In genomic region chr6:132969188-132969587, GRCh38 we compare ENCODE assay signal across 21 cellular contexts.
"Had no signal": no experiment of that assay in that cellular context is flagged by ENCODE, and none has a peak within 500 bp of the region (broad histone marks: within the 10 kb centered on the region; RNA-seq: fewer than 3 reads in every experiment).

No MANE protein-coding gene starts in this region.

- H3K4me1 ChIP-seq: ascending aorta, esophagus squamous epithelium, testis, upper lobe of right lung had no signal

- H3K4me3 Mint-ChIP-seq: activated naive CD4-positive, alpha-beta T cell treated with anti-CD3 and anti-CD28 coated beads for 36 hours; naive thymus-derived CD8-positive, alpha-beta T cell; T-helper 2 cell treated with Interferon-gamma antibody and Interleukin-4, amounts not matched to agents 5 μg/mL and 100 μg/mL, for 36 hours had no signal

- ATAC-seq: activated CD4-positive, CD25-positive, alpha-beta regulatory T cell treated with anti-CD3 and anti-CD28 coated beads, Interleukin-2, amount 50 U/mL, for 24 hours; naive thymus-derived CD8-positive, alpha-beta T cell; upper lobe of right lung had no signal

- H3K27me3 ChIP-seq: ascending aorta, dorsolateral prefrontal cortex, esophagus squamous epithelium, stomach, testis, upper lobe of right lung had no signal

- DNase-seq: activated CD4-positive, alpha-beta T cell treated with anti-CD3 and anti-CD28 coated beads, Interleukin-2, amount 50 U/mL, for 48 hours; activated naive CD4-positive, alpha-beta T cell treated with anti-CD3 and anti-CD28 coated beads for 36 hours; esophagus squamous epithelium; foreskin melanocyte; head of caudate nucleus; kidney glomerular epithelial cell; mesenchymal stem cell; naive thymus-derived CD8-positive, alpha-beta T cell; nucleus accumbens; retina; stimulated activated CD4-positive, alpha-beta T cell treated with anti-CD3 and anti-CD28 coated beads, Interleukin-12 subunit alpha, Interleukin-12 subunit beta, amount 100 ng/mL, for 4 hours; stimulated activated CD4-positive, alpha-beta T cell treated with anti-CD3 and anti-CD28 coated beads, Interleukin-2, amount 100 ng/mL, for 24 hours; stomach; testis; upper lobe of right lung had no signal

- H3K36me3 ChIP-seq: ascending aorta, cardiac muscle cell, esophagus squamous epithelium, stomach, upper lobe of right lung had no signal

- H3K4me1 Mint-ChIP-seq: naive thymus-derived CD8-positive, alpha-beta T cell had no signal

- H3K9me3 ChIP-seq: ascending aorta, esophagus squamous epithelium, stomach, testis, upper lobe of right lung had no signal

- H3K4me3 ChIP-seq: ascending aorta, cardiac muscle cell, dorsolateral prefrontal cortex, esophagus squamous epithelium, stomach, testis, upper lobe of right lung had no signal

- H3K27ac Mint-ChIP-seq: activated naive CD4-positive, alpha-beta T cell treated with anti-CD3 and anti-CD28 coated beads for 36 hours; activated T-helper 2 cell treated with anti-CD3 and anti-CD28 coated beads, Interferon-gamma antibody, Interleukin-2, Interleukin-4, amounts not matched to agents 10 μg/mL and 5 μg/mL and 100 μg/mL, durations not matched to agents 14 hours and 24 hours and 36 hours; naive thymus-derived CD8-positive, alpha-beta T cell; T-helper 2 cell treated with Interferon-gamma antibody and Interleukin-4, amounts not matched to agents 5 μg/mL and 100 μg/mL, for 36 hours had no signal

- H3K27ac ChIP-seq: ascending aorta, cardiac muscle cell, dorsolateral prefrontal cortex, esophagus squamous epithelium, stomach, testis, upper lobe of right lung had no signal

- H3K36me3 Mint-ChIP-seq: naive thymus-derived CD8-positive, alpha-beta T cell had no signal

- H3K9me3 Mint-ChIP-seq: activated naive CD4-positive, alpha-beta T cell treated with anti-CD3 and anti-CD28 coated beads for 36 hours; activated T-helper 2 cell treated with anti-CD3 and anti-CD28 coated beads, Interferon-gamma antibody, Interleukin-2, Interleukin-4, amounts not matched to agents 10 μg/mL and 5 μg/mL and 100 μg/mL, durations not matched to agents 14 hours and 24 hours and 36 hours; naive thymus-derived CD8-positive, alpha-beta T cell; T-helper 2 cell treated with Interferon-gamma antibody and Interleukin-4, amounts not matched to agents 5 μg/mL and 100 μg/mL, for 36 hours had no signal
